7 cellular contexts compared by ENCODE assay signal in the genomic region with DNA sequence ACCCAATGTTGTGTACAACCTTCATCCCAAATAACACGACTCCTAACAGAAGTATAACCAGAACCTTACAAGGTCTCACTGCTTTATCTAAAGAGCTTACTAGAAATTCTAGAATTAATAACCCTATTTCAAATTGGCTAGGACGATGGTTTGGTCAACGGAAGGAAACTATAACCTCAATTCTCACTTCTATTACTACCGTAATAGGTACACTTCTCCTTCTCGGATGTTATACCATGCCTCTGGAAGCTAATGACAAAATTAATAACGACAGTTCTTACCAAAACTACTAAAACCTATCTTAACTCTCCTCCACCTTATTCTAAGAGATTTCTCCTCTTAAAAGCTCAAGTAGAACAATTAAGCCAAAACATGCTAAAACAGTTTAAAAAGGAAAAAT. TPM values are rescaled to one million over a fixed set of nuclear protein-coding genes. Genes with fewer than 3 reads are reported as not detected.
DNase-seq lines count a peak whose midpoint lies in the region; ATAC-seq and TF ChIP-seq lines count a peak whose summit lies in the region.

No MANE protein-coding gene starts in this region.

- no peaks in the 10 kb centered on the region; the same call in 1 of the 2 replicates for H3K4me1 ChIP-seq in SJCRH30

- ATAC-seq in GM21786 (IDR thresholded peaks at IDR 0.05; ENCODE audit: unreplicated experiment) = peak; percentile 20
- ATAC-seq in HG02884 (IDR thresholded peaks at IDR 0.05; ENCODE audit: unreplicated experiment) = no peak

- H3K27me3 ChIP-seq in SJCRH30 = no peaks in the 10 kb centered on the region

- H3K36me3 ChIP-seq in SJCRH30 = no peaks in the 10 kb centered on the region

- DNase-seq in SJCRH30 (no peak), inferior parietal cortex (ENCODE audit: extremely low spot score) (peak; percentile 15), superior temporal gyrus (ENCODE audit: extremely low spot score) (peak; percentile 44), erythroblast (lab: John Stamatoyannopoulos, UW) (no peak)
- no peak for DNase-seq in stimulated activated CD4-positive, alpha-beta T cell treated with anti-CD3 and anti-CD28 coated beads, Interleukin-4, amount 100 ng/mL, for 4 hours

- H3K27ac ChIP-seq in SJCRH30 = peak overlapping the region; percentile 78

- TF ChIP-seq POLR2A in erythroblast (IDR thresholded peaks at IDR 0.05; ENCODE audit: low read length) = no peak

- peak overlapping the region; percentile 63 for H3K4me3 ChIP-seq in SJCRH30

- no peaks in the 10 kb centered on the region for H3K9me3 ChIP-seq in SJCRH30 (replicated peaks)

RNA-seq across cellular contexts. Expression of a gene that starts 23.6 kb away (rescaled TPM):
- total RNA-seq in SJCRH30 (2014; rRNA removed; shearing (Covaris generic)) = 492 and 503 TPM in 2 replicates

RNA-seq across cellular contexts. Expression of a gene that starts 50.9 kb away (rescaled TPM):
- 25.3 and 25.5 TPM in 2 replicates for total RNA-seq in SJCRH30 (2014; rRNA removed; shearing (Covaris generic))

RNA-seq across cellular contexts. Expression of a gene that starts 55.4 kb away (rescaled TPM):
- 20.7 and 21.9 TPM in 2 replicates for total RNA-seq in SJCRH30 (2014; rRNA removed; shearing (Covaris generic))

Comparison
In these comparisons a context has a peak if more than half of its experiments do, and no peak if none do; other contexts are left out.
1. DNase-seq: peak in inferior parietal cortex (single experiment) and superior temporal gyrus (single experiment); none in SJCRH30 (0 of 2), stimulated activated CD4-positive, alpha-beta T cell treated with anti-CD3 and anti-CD28 coated beads, Interleukin-4, amount 100 ng/mL, for 4 hours (0 of 2) and erythroblast (0 of 2).